ENCODE assay signal across 35 cellular contexts in the genomic region with DNA sequence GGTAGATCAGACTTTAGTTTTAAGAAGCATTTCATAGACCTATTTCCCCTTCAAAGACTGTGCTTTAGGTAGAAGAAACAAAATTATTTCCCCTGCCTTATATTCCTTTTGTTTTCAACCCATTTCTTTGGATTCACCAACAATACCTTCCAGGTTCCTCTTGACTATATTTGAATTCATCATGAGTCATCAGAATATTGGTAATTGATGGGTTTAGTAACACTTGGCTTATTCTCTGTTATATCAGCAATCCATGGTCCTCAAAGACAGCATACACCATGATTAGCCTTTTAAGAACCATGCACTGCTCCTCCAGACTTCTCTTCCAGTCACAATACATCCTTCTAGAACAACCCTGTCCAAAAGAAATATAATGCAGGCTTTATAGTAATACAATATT.
"Had no signal": no experiment of that assay in that cellular context is flagged by ENCODE, and none has a peak within 500 bp of the region (broad histone marks: within the 10 kb centered on the region; RNA-seq: fewer than 3 reads in every experiment).

No MANE protein-coding gene starts in this region.

- H3K4me1 ChIP-seq: Peyer's patch had no signal

- H3K27ac ChIP-seq: brain microvascular endothelial cell, Peyer's patch, VCaP had no signal

- ATAC-seq: activated CD8-positive, alpha-beta memory T cell treated with anti-CD3 and anti-CD28 coated beads, Interleukin-2, amount 10 ng/mL, durations not matched to agents 7 days and 5 days; activated naive CD8-positive, alpha-beta T cell treated with anti-CD3 and anti-CD28 coated beads, Interleukin-2, amount 50 U/mL, for 24 hours; Right ventricle myocardium inferior had no signal

- H3K4me3 ChIP-seq: Peyer's patch had no signal

- DNase-seq: activated B cell treated with CpG ODN at 0.5 μM for 24 hours; activated CD4-positive, alpha-beta memory T cell treated with anti-CD3 and anti-CD28 coated beads for 36 hours; activated CD4-positive, alpha-beta T cell treated with anti-CD3 and anti-CD28 coated beads for 4 hours; activated CD4-positive, alpha-beta T cell treated with anti-CD3 and anti-CD28 coated beads, Interleukin-2, amount 50 U/mL, for 1 hour; activated CD4-positive, CD25-positive, alpha-beta regulatory T cell treated with anti-CD3 and anti-CD28 coated beads, Interleukin-2, amount 50 U/mL, for 72 hours; activated CD8-positive, alpha-beta memory T cell treated with anti-CD3 and anti-CD28 coated beads for 24 hours; activated CD8-positive, alpha-beta memory T cell treated with anti-CD3 and anti-CD28 coated beads, Interleukin-2, amount 10 ng/mL, durations not matched to agents 7 days and 5 days; activated CD8-positive, alpha-beta memory T cell treated with anti-CD3 and anti-CD28 coated beads, Interleukin-2, amount 50 U/mL, for 48 hours; activated effector memory CD4-positive, alpha-beta T cell treated with Interleukin-2 at 50 U/mL for 16 hours; activated naive CD4-positive, alpha-beta T cell treated with anti-CD3 and anti-CD28 coated beads, Interleukin-2, amount 10 ng/mL, durations not matched to agents 7 days and 5 days; activated naive CD8-positive, alpha-beta T cell treated with anti-CD3 and anti-CD28 coated beads, Interleukin-2, amount 50 U/mL, for 24 hours; activated T-cell treated with anti-CD3 and anti-CD28 coated beads, Interleukin-2, amount 50 U/mL, for 48 hours; anterior cingulate cortex; brain microvascular endothelial cell; MM.1S; MV-4-11; NCI-H1092; NCI-H1436 treated with DMSO at 0.1 percent for 48 hours; NCI-H1694 treated with DMSO at 0.1 percent for 48 hours; NCI-H2029; NCI-H2107; NCI-H2171; NCI-H510A; NCI-H526; NCI-H748 treated with DMSO at 0.1 percent for 48 hours; NK-92 treated with Interleukin-12 subunit alpha and Interleukin-12 subunit beta, amount 100 ng/mL, for 24 hours; PC-3; Peyer's patch; RPMI8226; SW 1271; T-helper 1 cell; T-helper 2 cell; T-helper 9 cell had no signal

- H3K27me3 ChIP-seq: brain microvascular endothelial cell, Peyer's patch had no signal

- H3K9me3 ChIP-seq: Peyer's patch had no signal

- H3K36me3 ChIP-seq: brain microvascular endothelial cell had no signal
